In genomic region chr5:61275841-61276240, GRCh38 we compare ENCODE assay signal across 9 cellular contexts. TPM values are rescaled to one million over a fixed set of nuclear protein-coding genes. Genes with fewer than 3 reads are reported as not detected.
A peak's percentile ranks its signal among the peaks of the same experiment; 100 is the strongest.
DNase-seq lines count a peak whose midpoint lies in the region; ATAC-seq and TF ChIP-seq lines count a peak whose summit lies in the region.
"Had no signal": no experiment of that assay in that cellular context is flagged by ENCODE, and none has a peak within 500 bp of the region (broad histone marks: within the 10 kb centered on the region; RNA-seq: fewer than 3 reads in every experiment).

No MANE protein-coding gene starts in this region.

- H3K27me3 Mint-ChIP-seq in naive B cell: no peaks in the 10 kb centered on the region

- peaks cover 32 to 41% (median 36%) of the 10 kb centered on the region in 3 donors for H3K4me1 Mint-ChIP-seq in naive B cell

- no peak for TF ChIP-seq CTCF in cardiac fibroblast (IDR thresholded peaks at IDR 0.05; ENCODE audit: low read depth, low read length)

- ATAC-seq in naive B cell (ENCODE audit: low read depth in 2 of 2) (peak; percentile 50 to 52), GM18861 (IDR thresholded peaks at IDR 0.05; ENCODE audit: unreplicated experiment) (no peak)

- H3K27ac Mint-ChIP-seq in naive B cell: peak overlapping the region in 4 of 6 donors; percentile 12 to 78 (median 48)

- no peaks in the 10 kb centered on the region for H3K27me3 ChIP-seq in BLaER1

- H3K4me3 Mint-ChIP-seq in naive B cell: peak overlapping the region in 6 of 8 donors; percentile 7 to 90 (median 40)

- DNase-seq in NOMO-1 treated with dmso at 0.1 percent for 144 hours (lab: John Stamatoyannopoulos, UW; ENCODE audit: unreplicated experiment) (peak; percentile 89), cardiac fibroblast (ENCODE audit: low read depth in 2 of 2) (peak; percentile 67 to 87), naive B cell (peak; percentile 24), AG08396 (ENCODE audit: low spot score) (no peak), iPS-NIHi11 (ENCODE audit: low spot score) (no peak), SHP77 (lab: John Stamatoyannopoulos, UW) (no peak)

- no peaks in the 10 kb centered on the region for H3K36me3 ChIP-seq in BLaER1

- H3K9me3 Mint-ChIP-seq in naive B cell: no peaks in the 10 kb centered on the region

- no peak overlapping the region for H3K4me3 ChIP-seq in BLaER1
- H3K4me3 ChIP-seq in cardiac fibroblast (replicated peaks in 1 of 2; ENCODE audit: low read depth in 2 of 2, low read length in 2 of 2): no peak overlapping the region

- no peaks in the 10 kb centered on the region for H3K9me3 ChIP-seq in BLaER1

- peak overlapping the region; percentile 62 for H3K4me2 ChIP-seq in BLaER1

- peak overlapping the region; percentile 3; the same call in 1 of the 2 replicates for H3K9ac ChIP-seq in BLaER1

- H3K4me1 ChIP-seq in BLaER1: peaks cover 40% of the 10 kb centered on the region

- no peaks in the 10 kb centered on the region for H4K20me1 ChIP-seq in BLaER1

- H3K27ac ChIP-seq in BLaER1: peak overlapping the region; percentile 61
- H3K27ac ChIP-seq: VCaP had no signal

- no peaks in the 10 kb centered on the region for H3K36me3 Mint-ChIP-seq in naive B cell

RNA-seq across cellular contexts. Expression of gene ZSWIM6, which starts 56.2 kb away (rescaled TPM):
- 1 to 10 TPM in 5 of 6 donors, under 1 TPM in 1; 0.65 to 1.5 (median 1.4) TPM for polyA plus RNA-seq in naive B cell (ENCODE audit: low read depth in 6 of 6)

Comparison
In these comparisons a context has a peak if more than half of its experiments do, and no peak if none do; other contexts are left out.
1. DNase-seq: peak in NOMO-1 treated with dmso at 0.1 percent for 144 hours (single experiment), cardiac fibroblast (2 of 2) and naive B cell (single experiment); none in AG08396 (single experiment), iPS-NIHi11 (single experiment) and SHP77 (0 of 2).